Comparison of ENCODE assay signal across 26 cellular contexts in genomic region chr1:219903353-219903871, GRCh38. TPM values are rescaled to one million over a fixed set of nuclear protein-coding genes. Genes with fewer than 3 reads are reported as not detected.
A peak's percentile ranks its signal among the peaks of the same experiment; 100 is the strongest.
DNase-seq lines count a peak whose midpoint lies in the region; ATAC-seq, FAIRE-seq and TF ChIP-seq lines count a peak whose summit lies in the region.
"Had no signal": no experiment of that assay in that cellular context is flagged by ENCODE, and none has a peak within 500 bp of the region (broad histone marks: within the 10 kb centered on the region; RNA-seq: fewer than 3 reads in every experiment).

No MANE protein-coding gene starts in this region.

- no peaks in the 10 kb centered on the region for H3K36me3 ChIP-seq in GM23338 (ENCODE audit: insufficient read depth)
- H3K36me3 ChIP-seq in K562 (ENCODE audit: control insufficient read depth, insufficient read depth, low read length), result no peaks in the 10 kb centered on the region
- no peaks in the 10 kb centered on the region for H3K36me3 ChIP-seq in duodenal mucosa (ENCODE audit: control insufficient read depth in 1 of 2, insufficient read depth in 2 of 2, low read length in 2 of 2)
- H3K36me3 ChIP-seq: BE2C, BLaER1 had no signal

- no peaks in the 10 kb centered on the region for H3K9me3 ChIP-seq in K562 (replicated peaks; ENCODE audit: control insufficient read depth, insufficient read depth, low read depth, low read length)
- no peaks in the 10 kb centered on the region for H3K9me3 ChIP-seq in duodenal mucosa (ENCODE audit: control insufficient read depth in 1 of 2, low read length in 2 of 2)
- H3K9me3 ChIP-seq: BE2C, BLaER1, Caco-2 had no signal

- H3F3A ChIP-seq in GM23338 (replicated peaks; ENCODE audit: low read depth), result no peaks in the 10 kb centered on the region

- no peak overlapping the region for H3K27ac Mint-ChIP-seq in GM23338
- no peak overlapping the region for H3K27ac Mint-ChIP-seq in activated naive CD8-positive, alpha-beta T cell treated with anti-CD3 and anti-CD28 coated beads, Interleukin-2, amount 50 U/mL, for 24 hours
- H3K27ac Mint-ChIP-seq: CD14-positive monocyte; CD4-positive, alpha-beta T cell; CD8-positive, alpha-beta T cell had no signal

- no peaks in the 10 kb centered on the region for H3K4me1 ChIP-seq in GM23338 (ENCODE audit: insufficient read depth)
- peaks cover 45 to 79% of the 10 kb centered on the region in 2 experiments for H3K4me1 ChIP-seq in K562 (replicated peaks in 1 of 2; ENCODE audit: control insufficient read depth in 2 of 2, insufficient read depth in 2 of 2, low read length in 2 of 2)
- peaks cover 12 to 39% of the 10 kb centered on the region in 2 donors for H3K4me1 ChIP-seq in duodenal mucosa (ENCODE audit: control insufficient read depth in 1 of 2, insufficient read depth in 2 of 2, low read length in 2 of 2)
- H3K4me1 ChIP-seq: BE2C had no signal

- H3K4me3 Mint-ChIP-seq in GM23338, result no peak overlapping the region
- H3K4me3 Mint-ChIP-seq in activated naive CD8-positive, alpha-beta T cell treated with anti-CD3 and anti-CD28 coated beads, Interleukin-2, amount 50 U/mL, for 24 hours, result no peak overlapping the region
- H3K4me3 Mint-ChIP-seq: CD14-positive monocyte; CD4-positive, alpha-beta T cell; CD8-positive, alpha-beta T cell had no signal

- BruUV-seq in K562 (replicated peaks; lab: Mats Ljungman, UMichigan), result no TSS peak

- POLR2A ChIA-PET in K562 (lab: Yijun Ruan, JAX), result interaction anchor here (0.5 to 1.4 kb wide), 2 partner anchors 23 to 381 kb away, joined by 3 to 4 read pairs; no protein-coding TSS in a partner anchor

- H3K79me2 ChIP-seq in GM23338 (replicated peaks; ENCODE audit: insufficient read depth), result no peaks in the 10 kb centered on the region
- H3K79me2 ChIP-seq in K562 (ENCODE audit: control insufficient read depth, insufficient read depth, low read length), result no peaks in the 10 kb centered on the region

- H3K4me2 ChIP-seq in GM23338 (no peak overlapping the region), K562 (ENCODE audit: insufficient read depth, low read length) (no peak overlapping the region)
- H3K4me2 ChIP-seq: BLaER1 had no signal

- H2AFZ ChIP-seq in GM23338, result peak overlapping the region; percentile 28; the same call in 1 of the 2 replicates
- H2AFZ ChIP-seq in K562 (ENCODE audit: low read depth, low read length), result peak overlapping the region; percentile 88

- no peaks in the 10 kb centered on the region for H3K36me3 Mint-ChIP-seq in GM23338 (ENCODE audit: low read depth)
- no peaks in the 10 kb centered on the region for H3K36me3 Mint-ChIP-seq in activated naive CD8-positive, alpha-beta T cell treated with anti-CD3 and anti-CD28 coated beads, Interleukin-2, amount 50 U/mL, for 24 hours (ENCODE audit: low read depth)
- H3K36me3 Mint-ChIP-seq: CD14-positive monocyte; CD8-positive, alpha-beta T cell had no signal

- peak; percentile 29 for FAIRE-seq in K562 (lab: Jason Lieb, UNC)
- FAIRE-seq: A204.1, D721Med, G401.6, GM12878, GM12892, GM18507 had no signal

- no peaks in the 10 kb centered on the region for H3K27me3 ChIP-seq in GM23338 (ENCODE audit: insufficient read depth)
- no peaks in the 10 kb centered on the region for H3K27me3 ChIP-seq in K562 (ENCODE audit: control insufficient read depth in 2 of 2, insufficient read depth in 2 of 2, low read length in 2 of 2)
- H3K27me3 ChIP-seq in duodenal mucosa (ENCODE audit: control insufficient read depth in 1 of 2, insufficient read depth in 2 of 2, low read length in 2 of 2), result no peaks in the 10 kb centered on the region
- H3K27me3 ChIP-seq: BE2C, BLaER1 had no signal

- peaks cover 13% of the 10 kb centered on the region for H3K4me1 Mint-ChIP-seq in GM23338
- no peaks in the 10 kb centered on the region for H3K4me1 Mint-ChIP-seq in activated naive CD8-positive, alpha-beta T cell treated with anti-CD3 and anti-CD28 coated beads, Interleukin-2, amount 50 U/mL, for 24 hours

- intact Hi-C loops in K562 (cut with micrococcal nuclease), result no loop called here

- no peak for TF ChIP-seq RAD21 in K562 (CRISPR knock-in tag; conservative IDR thresholded peaks at IDR 0.05 in 1 of 2, IDR thresholded peaks at IDR 0.05 in 1 of 2)

- CTCF ChIA-PET in K562 (lab: Yijun Ruan, JAX; ENCODE audit: low intra/inter-chr PET ratio), result interaction anchor here (0.6 kb wide), 1 partner anchor 334 kb away, joined by 3 read pairs; no protein-coding TSS in a partner anchor

- H3K9me3 Mint-ChIP-seq in GM23338, result no peaks in the 10 kb centered on the region
- no peaks in the 10 kb centered on the region for H3K9me3 Mint-ChIP-seq in activated naive CD8-positive, alpha-beta T cell treated with anti-CD3 and anti-CD28 coated beads, Interleukin-2, amount 50 U/mL, for 24 hours
- H3K9me3 Mint-ChIP-seq: CD4-positive, alpha-beta T cell; CD8-positive, alpha-beta T cell had no signal

- peak; percentile 50; the same call in 1 of the 2 replicates for TF ChIP-seq POLR2A in K562 (conservative IDR thresholded peaks at IDR 0.05)

- ATAC-seq in GM23338 (no peak), K562 (peak; percentile 10; the same call in 2 of the 3 replicates), HG03439 (IDR thresholded peaks at IDR 0.05; ENCODE audit: unreplicated experiment) (no peak)
- ATAC-seq in activated naive CD8-positive, alpha-beta T cell treated with anti-CD3 and anti-CD28 coated beads, Interleukin-2, amount 50 U/mL, for 24 hours, result no peak
- ATAC-seq: CD8-positive, alpha-beta T cell; GM12878 had no signal

- no peak for DNase-seq in GM23338 (ENCODE audit: low spot score)
- peak in 2 of 4 experiments; percentile 43 to 61 for DNase-seq in K562 (ENCODE audit: extremely low read depth in 1 of 4, low spot score in 3 of 4)
- DNase-seq in HPDE6-E6E7 (ENCODE audit: extremely low spot score), result no peak
- DNase-seq in GDM1 (lab: John Stamatoyannopoulos, UW), result no peak
- DNase-seq in activated naive CD8-positive, alpha-beta T cell treated with anti-CD3 and anti-CD28 coated beads, Interleukin-2, amount 50 U/mL, for 24 hours, result no peak
- DNase-seq: 8988T; ACHN; BE2C; C1 segment of cervical spinal cord; Caco-2; Calu3; CD4-positive, alpha-beta T cell; CD8-positive, alpha-beta T cell; DMS79 treated with DMSO at 0.1 percent for 48 hours had no signal

- H3K9me1 ChIP-seq in K562 (ENCODE audit: control insufficient read depth, insufficient read depth, low read length), result no peaks in the 10 kb centered on the region

- peaks cover 6% of the 10 kb centered on the region; the same call in 1 of the 2 replicates for H3K9me2 ChIP-seq in GM23338 (ENCODE audit: insufficient read depth)

- H3K9ac ChIP-seq in K562 (ENCODE audit: insufficient read depth in 1 of 2, low read depth in 2 of 2, low read length in 2 of 2) (peak overlapping the region in 1 of 2 experiments; percentile 32; a peak in 1 of 4 replicates), duodenal mucosa (ENCODE audit: low read depth in 1 of 2, low read length in 2 of 2) (no peak overlapping the region)
- H3K9ac ChIP-seq: BLaER1 had no signal

- no peak for TF ChIP-seq CTCF in GM23338 (conservative IDR thresholded peaks at IDR 0.05; ENCODE audit: low read depth in 2 of 2)
- TF ChIP-seq CTCF in K562 (IDR thresholded peaks at IDR 0.05 in 2 of 3, conservative IDR thresholded peaks at IDR 0.05 in 1 of 3; ENCODE audit: insufficient read depth in 2 of 3, low read depth in 1 of 3, low read length in 3 of 3), result no peak

- no peak overlapping the region for H3K27ac ChIP-seq in GM23338 (ENCODE audit: low read depth)
- peak overlapping the region; percentile 24 for H3K27ac ChIP-seq in K562 (ENCODE audit: extremely low read depth, low read depth, low read length)
- peak overlapping the region; percentile 1 for H3K27ac ChIP-seq in duodenal mucosa (ENCODE audit: low read depth, low read length)
- H3K27ac ChIP-seq: BLaER1 had no signal

- in situ Hi-C loops in K562 (cut with MboI), result no loop called here

- peaks cover 1% of the 10 kb centered on the region for H3K27me3 Mint-ChIP-seq in GM23338 (ENCODE audit: insufficient read depth, low read depth, poor library complexity)
- H3K27me3 Mint-ChIP-seq in activated naive CD8-positive, alpha-beta T cell treated with anti-CD3 and anti-CD28 coated beads, Interleukin-2, amount 50 U/mL, for 24 hours, result peaks cover 2% of the 10 kb centered on the region

- WGBS in K562 (ENCODE audit: insufficient coverage, low coverage, missing lambda C conversion rate), result 36% methylated on average over 5 of the region's 5 CpGs

- H4K20me1 ChIP-seq in GM23338 (replicated peaks; ENCODE audit: insufficient read depth) (no peaks in the 10 kb centered on the region), K562 (replicated peaks; ENCODE audit: control insufficient read depth, insufficient read depth, low read length) (no peaks in the 10 kb centered on the region)
- H4K20me1 ChIP-seq: BLaER1 had no signal

- H3K4me3 ChIP-seq in GM23338 (no peak overlapping the region), K562 (no peak overlapping the region), duodenal mucosa (ENCODE audit: low read depth in 1 of 2, low read length in 2 of 2) (no peak overlapping the region)
- H3K4me3 ChIP-seq: BLaER1, GM12878 had no signal

- no peak for TF ChIP-seq EP300 in K562 (IDR thresholded peaks at IDR 0.05; ENCODE audit: low read length)

TF ChIP-seq in GM23338, 12 proteins besides CTCF, POLR2A, EP300 and RAD21 (continues in another document):
- TF ChIP-seq JUNB (IDR thresholded peaks at IDR 0.05; ENCODE audit: unreplicated experiment) (no peak), ZNF331 (CRISPR knock-in tag; IDR thresholded peaks at IDR 0.05; ENCODE audit: low read depth) (no peak)

TF ChIP-seq in K562, 482 proteins besides CTCF, POLR2A, EP300 and RAD21 (continues in another document):
- TF ChIP-seq POLR2AphosphoS5 (IDR thresholded peaks at IDR 0.05; ENCODE audit: control insufficient read depth, insufficient read depth, low read depth, low read length), result 0 out of 2 replicates have a peak, but pooled peaks have one; percentile 21

RNA-seq across cellular contexts. Expression of gene SLC30A10, which starts 24.9 kb away (rescaled TPM):
- total RNA-seq in GM23338 (2014; rRNA removed; shearing (Covaris generic)), result 0.47 and 1.1 TPM in 2 replicates
- polyA plus RNA-seq in GM23338 (2016; fragmentation: Nextera tagmentation; extraction: Ambion mirVana), result 0.17 and 0.47 TPM in 2 replicates
- total RNA-seq in K562 (2011; cell fraction: chromatin; rRNA removed; ENCODE audit: low replicate concordance), result 24.4 and 39.4 TPM in 2 replicates
- total RNA-seq in K562 (2011; cell fraction: nucleolus; rRNA removed), result 18.3 and 27.1 TPM in 2 replicates
- 29.8 and 32.1 TPM in 2 replicates for total RNA-seq in K562 (2011; cell fraction: nucleoplasm; rRNA removed)
- 5.9 and 7.4 TPM in 2 replicates for total RNA-seq in K562 (2014; rRNA removed)
- total RNA-seq in K562 (2014; rRNA removed; fragmentation: Illumina TruSeq; extraction: Trizol), result 7.1 and 8.1 TPM in 2 replicates
- 3.5 and 3.9 TPM in 2 replicates for total RNA-seq in K562 (2015; rRNA removed; fragmentation: Illumina TruSeq; extraction: Trizol)
- total RNA-seq in K562 (2021), result 8.8 and 9.4 TPM in 2 replicates
- 8.9 and 11.3 TPM in 2 replicates for polyA plus RNA-seq in K562 (2011; rRNA removed)
- 4.9 and 8.9 TPM in 2 replicates for polyA plus RNA-seq in K562 (2011; cell fraction: cytosol; rRNA removed)
- polyA plus RNA-seq in K562 (2011; cell fraction: nucleus; rRNA removed), result 18.4 and 35.5 TPM in 2 replicates
- 3.2 and 5.9 TPM in 2 replicates for polyA plus RNA-seq in K562 (2012)
- 8.0 and 8.4 TPM in 2 replicates for polyA plus RNA-seq in K562 (2014; fragmentation: Illumina TruSeq; extraction: Trizol)
- 1 to 10 TPM; 2.6 to 3.8 TPM for polyA plus RNA-seq in K562 (2014; fragmentation: Nextera tagmentation; extraction: Ambion mirVana)
- 9.5 and 10.5 TPM in 2 replicates for polyA plus RNA-seq in K562 (2014; rRNA removed)
- 6.9 and 7.9 TPM in 2 replicates for polyA minus RNA-seq in K562 (2011; rRNA and poly(A)+ RNA removed)
- 3.4 and 5.9 TPM in 2 replicates for polyA minus RNA-seq in K562 (2011; cell fraction: cytosol; rRNA and poly(A)+ RNA removed)
- 6.9 and 9.4 TPM in 2 replicates for polyA minus RNA-seq in K562 (2011; cell fraction: nucleus; rRNA and poly(A)+ RNA removed)
- total RNA-seq: A673; Calu3; CD4-positive, alpha-beta T cell; CD8-positive, alpha-beta T cell; GM12878 had no signal
- polyA plus RNA-seq: AG04450, CD14-positive monocyte, GM12878 had no signal
